In genomic region chr22:48753752-48754517, GRCh38 we compare ENCODE assay signal across 1 cellular context.
TF ChIP-seq lines count a peak whose summit lies in the region.

No MANE protein-coding gene starts in this region.

TF ChIP-seq in K562, 482 proteins besides CTCF, POLR2A, EP300 and RAD21:
- TF ChIP-seq E2F3 (CRISPR knock-in tag; IDR thresholded peaks at IDR 0.05), result no peak
- no peak for TF ChIP-seq ZNF197 (CRISPR knock-in tag; IDR thresholded peaks at IDR 0.05; ENCODE audit: low read depth)
- TF ChIP-seq SPI1 (IDR thresholded peaks at IDR 0.05; ENCODE audit: borderline replicate concordance, low read depth, low read length), result no peak
- TF ChIP-seq KAT8 (IDR thresholded peaks at IDR 0.05; ENCODE audit: low read depth), result no peak
- peak in 1 of 2 experiments; percentile 88; a peak in 1 of 4 replicates for TF ChIP-seq KDM1A (IDR thresholded peaks at IDR 0.05)
- TF ChIP-seq ZC3H4 (CRISPR knock-in tag; IDR thresholded peaks at IDR 0.05; ENCODE audit: borderline replicate concordance), result no peak
- TF ChIP-seq MAX (CRISPR knock-in tag; IDR thresholded peaks at IDR 0.05), result no peak
- no peak for TF ChIP-seq KLF6 (CRISPR knock-in tag; IDR thresholded peaks at IDR 0.05; ENCODE audit: borderline replicate concordance)
- no peak for TF ChIP-seq ARID2 (IDR thresholded peaks at IDR 0.05)
- no peak for TF ChIP-seq GABPA (tag; conservative IDR thresholded peaks at IDR 0.05; ENCODE audit: low read depth)
- TF ChIP-seq SMAD4 (CRISPR knock-in tag; conservative IDR thresholded peaks at IDR 0.05), result no peak
- peak; percentile 37; the same call in 1 of the 2 replicates for TF ChIP-seq ZBTB43 (CRISPR knock-in tag; IDR thresholded peaks at IDR 0.05)
